Comparison of ENCODE assay signal across 2 cellular contexts in the genomic region with DNA sequence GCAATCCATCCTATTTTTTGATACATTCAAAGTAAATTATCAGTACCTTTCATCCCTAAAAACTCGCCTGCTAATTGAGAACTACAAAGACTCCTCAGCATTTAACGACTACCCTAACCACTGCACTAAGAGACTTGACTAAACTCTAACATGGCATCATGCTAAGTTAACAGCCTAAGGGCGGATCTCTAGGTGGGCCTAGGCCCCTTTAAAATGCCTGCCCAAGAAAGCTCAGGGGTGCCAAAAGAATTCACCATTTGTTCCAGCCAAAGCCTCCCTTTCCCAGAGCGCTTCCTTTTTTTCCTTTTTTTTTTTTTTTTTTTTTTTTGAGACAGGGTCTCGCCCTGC.
TF ChIP-seq lines count a peak whose summit lies in the region.

No MANE protein-coding gene starts in this region.

TF ChIP-seq in H1, 55 proteins besides CTCF, POLR2A, EP300 and RAD21:
- TF ChIP-seq CREB1 (IDR thresholded peaks at IDR 0.05) (no peak), PHF8 (conservative IDR thresholded peaks at IDR 0.05; ENCODE audit: low read depth, low read length) (no peak), NRF1 (IDR thresholded peaks at IDR 0.05; ENCODE audit: low read depth, low read length) (no peak), SRF (IDR thresholded peaks at IDR 0.05; ENCODE audit: low read depth, low read length) (no peak), GTF2F1 (IDR thresholded peaks at IDR 0.05; ENCODE audit: borderline replicate concordance, low read depth, low read length) (no peak), CHD2 (IDR thresholded peaks at IDR 0.05; ENCODE audit: low read length) (no peak), SUZ12 (IDR thresholded peaks at IDR 0.05; ENCODE audit: low read length) (no peak), TAF1 (IDR thresholded peaks at IDR 0.05; ENCODE audit: low read depth, low read length) (no peak), RXRA (IDR thresholded peaks at IDR 0.05; ENCODE audit: insufficient read depth, low read depth, low read length) (no peak)
- TF ChIP-seq, protein P1, sequence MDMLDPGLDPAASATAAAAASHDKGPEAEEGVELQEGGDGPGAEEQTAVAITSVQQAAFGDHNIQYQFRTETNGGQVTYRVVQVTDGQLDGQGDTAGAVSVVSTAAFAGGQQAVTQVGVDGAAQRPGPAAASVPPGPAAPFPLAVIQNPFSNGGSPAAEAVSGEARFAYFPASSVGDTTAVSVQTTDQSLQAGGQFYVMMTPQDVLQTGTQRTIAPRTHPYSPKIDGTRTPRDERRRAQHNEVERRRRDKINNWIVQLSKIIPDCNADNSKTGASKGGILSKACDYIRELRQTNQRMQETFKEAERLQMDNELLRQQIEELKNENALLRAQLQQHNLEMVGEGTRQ (IDR thresholded peaks at IDR 0.05; ENCODE audit: low read length) = no peak

TF ChIP-seq in neural cell, 6 proteins besides CTCF, POLR2A, EP300 and RAD21:
- TF ChIP-seq SMC3 (conservative IDR thresholded peaks at IDR 0.05; ENCODE audit: poor library complexity) (no peak), TAF1 (IDR thresholded peaks at IDR 0.05; ENCODE audit: low read depth) (no peak), EZH2 (IDR thresholded peaks at IDR 0.05; ENCODE audit: borderline replicate concordance, insufficient read depth, low read length, poor library complexity, severe bottlenecking) (no peak), MXI1 (conservative IDR thresholded peaks at IDR 0.05; ENCODE audit: poor library complexity, severe bottlenecking) (no peak), POLR2AphosphoS5 (IDR thresholded peaks at IDR 0.05) (no peak)
- TF ChIP-seq, protein P2, sequence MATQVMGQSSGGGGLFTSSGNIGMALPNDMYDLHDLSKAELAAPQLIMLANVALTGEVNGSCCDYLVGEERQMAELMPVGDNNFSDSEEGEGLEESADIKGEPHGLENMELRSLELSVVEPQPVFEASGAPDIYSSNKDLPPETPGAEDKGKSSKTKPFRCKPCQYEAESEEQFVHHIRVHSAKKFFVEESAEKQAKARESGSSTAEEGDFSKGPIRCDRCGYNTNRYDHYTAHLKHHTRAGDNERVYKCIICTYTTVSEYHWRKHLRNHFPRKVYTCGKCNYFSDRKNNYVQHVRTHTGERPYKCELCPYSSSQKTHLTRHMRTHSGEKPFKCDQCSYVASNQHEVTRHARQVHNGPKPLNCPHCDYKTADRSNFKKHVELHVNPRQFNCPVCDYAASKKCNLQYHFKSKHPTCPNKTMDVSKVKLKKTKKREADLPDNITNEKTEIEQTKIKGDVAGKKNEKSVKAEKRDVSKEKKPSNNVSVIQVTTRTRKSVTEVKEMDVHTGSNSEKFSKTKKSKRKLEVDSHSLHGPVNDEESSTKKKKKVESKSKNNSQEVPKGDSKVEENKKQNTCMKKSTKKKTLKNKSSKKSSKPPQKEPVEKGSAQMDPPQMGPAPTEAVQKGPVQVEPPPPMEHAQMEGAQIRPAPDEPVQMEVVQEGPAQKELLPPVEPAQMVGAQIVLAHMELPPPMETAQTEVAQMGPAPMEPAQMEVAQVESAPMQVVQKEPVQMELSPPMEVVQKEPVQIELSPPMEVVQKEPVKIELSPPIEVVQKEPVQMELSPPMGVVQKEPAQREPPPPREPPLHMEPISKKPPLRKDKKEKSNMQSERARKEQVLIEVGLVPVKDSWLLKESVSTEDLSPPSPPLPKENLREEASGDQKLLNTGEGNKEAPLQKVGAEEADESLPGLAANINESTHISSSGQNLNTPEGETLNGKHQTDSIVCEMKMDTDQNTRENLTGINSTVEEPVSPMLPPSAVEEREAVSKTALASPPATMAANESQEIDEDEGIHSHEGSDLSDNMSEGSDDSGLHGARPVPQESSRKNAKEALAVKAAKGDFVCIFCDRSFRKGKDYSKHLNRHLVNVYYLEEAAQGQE (IDR thresholded peaks at IDR 0.05; ENCODE audit: borderline replicate concordance) = no peak
